19 cellular contexts compared by ENCODE assay signal in the genomic region with DNA sequence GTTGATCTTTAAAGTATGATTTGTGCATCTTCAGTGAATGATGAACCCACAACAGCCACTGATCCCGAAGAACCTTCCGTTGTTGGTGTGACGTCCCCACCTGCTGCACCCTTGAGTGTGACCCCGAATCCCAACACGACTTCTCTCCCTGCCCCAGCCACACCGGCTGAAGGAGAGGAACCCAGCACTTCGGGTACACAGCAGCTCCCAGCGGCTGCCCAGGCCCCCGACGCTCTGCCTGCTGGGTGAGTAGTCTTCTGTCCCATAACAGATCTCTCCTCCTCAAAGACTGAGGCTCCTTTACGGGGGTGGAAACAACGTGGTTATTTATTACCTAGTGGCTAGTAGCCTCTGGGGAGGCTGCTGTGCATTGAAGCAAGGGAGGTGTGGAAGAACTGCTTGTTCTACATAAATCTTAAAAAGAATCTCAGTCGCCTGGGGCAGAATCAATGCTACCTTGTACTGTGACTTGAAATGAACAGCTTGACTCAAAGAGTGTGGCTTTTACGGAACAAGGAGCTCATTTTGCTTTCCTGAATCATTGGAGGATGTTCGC.
DNase-seq lines count a peak whose midpoint lies in the region; ATAC-seq lines count a peak whose summit lies in the region.
"Had no signal": no experiment of that assay in that cellular context is flagged by ENCODE, and none has a peak within 500 bp of the region (broad histone marks: within the 10 kb centered on the region; RNA-seq: fewer than 3 reads in every experiment).

No MANE protein-coding gene starts in this region.

- H3K27me3 ChIP-seq in layer of hippocampus (ENCODE audit: control insufficient read depth, insufficient read depth, low read length): no peaks in the 10 kb centered on the region
- H3K27me3 ChIP-seq: cardiac muscle cell had no signal

- no peak for ATAC-seq in activated T-cell treated with anti-CD3 and anti-CD28 coated beads, Interleukin-2, amount 50 U/mL, for 4 hours
- ATAC-seq in GM21717 (IDR thresholded peaks at IDR 0.05; ENCODE audit: unreplicated experiment): no peak
- ATAC-seq: SK-N-SH treated with all-trans-retinoic acid at 6 μM for 48 hours had no signal

- in situ Hi-C loops in SK-MEL-5 (cut with HindIII; ENCODE audit: low pct_unique_long_range_greater_than_20kb, low sequenced_read_pairs) (no loop called here), G401 (cut with HindIII; ENCODE audit: low sequenced_read_pairs) (no loop called here)

- no peak overlapping the region for H3K4me3 Mint-ChIP-seq in activated T-cell treated with anti-CD3 and anti-CD28 coated beads, Interleukin-2, amount 50 U/mL, for 24 hours
- H3K4me3 Mint-ChIP-seq in activated T-cell treated with anti-CD3 and anti-CD28 coated beads, Interleukin-2, amount 50 U/mL, for 4 hours: no peak overlapping the region
- H3K4me3 Mint-ChIP-seq: activated naive CD8-positive, alpha-beta T cell treated with anti-CD3 and anti-CD28 coated beads for 36 hours; CD4-positive, CD25-positive, alpha-beta regulatory T cell; H9 had no signal

- no peaks in the 10 kb centered on the region for H3K9me3 Mint-ChIP-seq in activated T-cell treated with anti-CD3 and anti-CD28 coated beads, Interleukin-2, amount 50 U/mL, for 24 hours
- no peaks in the 10 kb centered on the region for H3K9me3 Mint-ChIP-seq in activated T-cell treated with anti-CD3 and anti-CD28 coated beads, Interleukin-2, amount 50 U/mL, for 4 hours
- H3K9me3 Mint-ChIP-seq: activated naive CD8-positive, alpha-beta T cell treated with anti-CD3 and anti-CD28 coated beads for 36 hours; CD4-positive, CD25-positive, alpha-beta regulatory T cell; H9 had no signal

- H3K27me3 Mint-ChIP-seq in activated T-cell treated with anti-CD3 and anti-CD28 coated beads, Interleukin-2, amount 50 U/mL, for 24 hours: no peaks in the 10 kb centered on the region
- no peaks in the 10 kb centered on the region for H3K27me3 Mint-ChIP-seq in activated T-cell treated with anti-CD3 and anti-CD28 coated beads, Interleukin-2, amount 50 U/mL, for 4 hours (ENCODE audit: low read depth)
- H3K27me3 Mint-ChIP-seq: activated naive CD8-positive, alpha-beta T cell treated with anti-CD3 and anti-CD28 coated beads for 36 hours; CD4-positive, CD25-positive, alpha-beta regulatory T cell had no signal

- peak overlapping the region; percentile 3 for H3K27ac Mint-ChIP-seq in activated T-cell treated with anti-CD3 and anti-CD28 coated beads, Interleukin-2, amount 50 U/mL, for 24 hours
- H3K27ac Mint-ChIP-seq: activated naive CD8-positive, alpha-beta T cell treated with anti-CD3 and anti-CD28 coated beads for 36 hours; CD4-positive, CD25-positive, alpha-beta regulatory T cell had no signal

- H3K27ac ChIP-seq in layer of hippocampus (ENCODE audit: low read depth, low read length): peak overlapping the region; percentile 11
- peak overlapping the region; percentile 99 for H3K27ac ChIP-seq in temporal lobe (ENCODE audit: low read depth, low read length)
- H3K27ac ChIP-seq: cardiac muscle cell had no signal

- no peak for DNase-seq in activated T-cell treated with anti-CD3 and anti-CD28 coated beads, Interleukin-2, amount 50 U/mL, for 24 hours
- no peak for DNase-seq in activated T-cell treated with anti-CD3 and anti-CD28 coated beads, Interleukin-2, amount 50 U/mL, for 4 hours
- DNase-seq in SK-MEL-5 (ENCODE audit: low read depth, low spot score) (peak; percentile 95), retina (no peak), G401 (ENCODE audit: low spot score) (no peak)
- DNase-seq: activated naive CD8-positive, alpha-beta T cell treated with anti-CD3 and anti-CD28 coated beads for 36 hours; activated T-cell treated with anti-CD3 and anti-CD28 coated beads, Interleukin-2, amount 50 U/mL, for 1 hour; CD4-positive, CD25-positive, alpha-beta regulatory T cell; DMS79 treated with DMSO at 0.1 percent for 48 hours; effector CD4-positive, alpha-beta T cell; H9; NCI-H187 treated with DMSO at 0.1 percent for 48 hours; NCI-H524 treated with DMSO at 0.1 percent for 48 hours; OCI-M1 had no signal

- H3K36me3 Mint-ChIP-seq in activated T-cell treated with anti-CD3 and anti-CD28 coated beads, Interleukin-2, amount 50 U/mL, for 24 hours (ENCODE audit: low read depth): peaks cover 59% of the 10 kb centered on the region
- H3K36me3 Mint-ChIP-seq in activated T-cell treated with anti-CD3 and anti-CD28 coated beads, Interleukin-2, amount 50 U/mL, for 4 hours (ENCODE audit: insufficient read depth): peaks cover 35% of the 10 kb centered on the region

- H3K4me1 Mint-ChIP-seq in activated T-cell treated with anti-CD3 and anti-CD28 coated beads, Interleukin-2, amount 50 U/mL, for 24 hours (ENCODE audit: low read depth): peaks cover 11% of the 10 kb centered on the region
- H3K4me1 Mint-ChIP-seq in activated T-cell treated with anti-CD3 and anti-CD28 coated beads, Interleukin-2, amount 50 U/mL, for 4 hours (ENCODE audit: low read depth): no peaks in the 10 kb centered on the region
